8 cellular contexts compared by ENCODE assay signal in genomic region chr11:74748211-74749126, GRCh38. TPM values are rescaled to one million over a fixed set of nuclear protein-coding genes. Genes with fewer than 3 reads are reported as not detected.
DNase-seq lines count a peak whose midpoint lies in the region; ATAC-seq, FAIRE-seq and TF ChIP-seq lines count a peak whose summit lies in the region.

Gene RNF169 (plus strand): TSS chr11:74748849. CDS start chr11:74748881, 32 bp downstream.

- intact Hi-C loops in body of pancreas (cut with DNase I) = no loop called here
- intact Hi-C loops in gastrocnemius medialis (cut with DNase I; ENCODE audit: low total_unique reads) = loop anchor here (5.0 kb wide), 2 partner anchors 156 to 351 kb away; partner anchors contain the start of genes PGM2L1 and POLD3

- in situ Hi-C loops in gastrocnemius medialis (cut with MboI; ENCODE audit: low sequenced_read_pairs in 4 of 4) = loop anchor here in 2 of 4 donors (25.0 kb wide), 1 partner anchor 286 kb away; the partner anchor contains the start of gene KCNE3 (in 2 of the 2)

- no peaks in the 10 kb centered on the region for H3K27me3 ChIP-seq in body of pancreas
- H3K27me3 ChIP-seq in iPS DF 6.9 (ENCODE audit: control insufficient read depth, insufficient read depth, low read length) = no peaks in the 10 kb centered on the region
- H3K27me3 ChIP-seq in gastrocnemius medialis = no peaks in the 10 kb centered on the region

- H3K9me3 ChIP-seq in body of pancreas = no peaks in the 10 kb centered on the region
- H3K9me3 ChIP-seq in iPS DF 6.9 (ENCODE audit: control insufficient read depth, insufficient read depth, low read length) = no peaks in the 10 kb centered on the region
- no peaks in the 10 kb centered on the region for H3K9me3 ChIP-seq in gastrocnemius medialis

- H3K36me3 ChIP-seq in body of pancreas (replicated peaks in 1 of 2; ENCODE audit: insufficient read depth in 1 of 2, low read depth in 2 of 2) (no peaks in the 10 kb centered on the region), iPS DF 6.9 (ENCODE audit: control insufficient read depth, insufficient read depth, low read length) (no peaks in the 10 kb centered on the region; the same call in 1 of the 2 replicates), gastrocnemius medialis (no peaks in the 10 kb centered on the region)

- peak within 1 kb of the TSS; percentile 78 for H3K27ac ChIP-seq in 22Rv1
- peak within 1 kb of the TSS; percentile 84 to 96 (median 94) for H3K27ac ChIP-seq in body of pancreas
- no peak within 1 kb of the TSS for H3K27ac ChIP-seq in iPS DF 6.9 (ENCODE audit: low read length)
- peak within 1 kb of the TSS; percentile 82 to 93 (median 87) for H3K27ac ChIP-seq in gastrocnemius medialis

- peak; percentile 85 for FAIRE-seq in TTC549 (lab: Jason Lieb, UNC)

- ATAC-seq in GM18520 (IDR thresholded peaks at IDR 0.05; ENCODE audit: unreplicated experiment) (peak; percentile 93), HG03064 (IDR thresholded peaks at IDR 0.05; ENCODE audit: low read depth, unreplicated experiment) (peak; percentile 95), body of pancreas (peak; percentile 100), gastrocnemius medialis (peak; percentile 99)

- TF ChIP-seq POLR2A in body of pancreas (IDR thresholded peaks at IDR 0.05) = peak; percentile 69 to 91 (median 81)
- TF ChIP-seq POLR2A in gastrocnemius medialis (IDR thresholded peaks at IDR 0.05) = peak; percentile 51 to 69

- DNase-seq in NCI-H2107 treated with DMSO at 0.1 percent for 48 hours (lab: John Stamatoyannopoulos, UW; ENCODE audit: unreplicated experiment) (peak; percentile 91), body of pancreas (peak; percentile 94 to 98 (median 96)), iPS DF 6.9 (ENCODE audit: low read depth, low spot score) (no peak), gastrocnemius medialis (peak; percentile 93 to 94)

- TF ChIP-seq CTCF in 22Rv1 (IDR thresholded peaks at IDR 0.05) (no peak), body of pancreas (IDR thresholded peaks at IDR 0.05) (no peak), gastrocnemius medialis (IDR thresholded peaks at IDR 0.05 in 4 of 5, conservative IDR thresholded peaks at IDR 0.05 in 1 of 5) (no peak)

- peaks cover 32% of the 10 kb centered on the region for H3K4me1 ChIP-seq in body of pancreas
- H3K4me1 ChIP-seq in iPS DF 6.9 (ENCODE audit: control insufficient read depth, insufficient read depth, low read length) = peaks cover 4% of the 10 kb centered on the region; the same call in 1 of the 2 replicates
- H3K4me1 ChIP-seq in gastrocnemius medialis = peaks cover 14 to 23% of the 10 kb centered on the region in 2 donors

- 0 to 2% methylated on average over 13 to 40 of the region's 47 CpGs for WGBS in body of pancreas, 2 donors
- no CpG with 5 or more reads among the region's 47 CpGs for WGBS in iPS DF 6.9 (ENCODE audit: insufficient coverage, insufficient read length)

- H3K4me3 ChIP-seq in body of pancreas = peak within 1 kb of the TSS in 1 of 2 donors; percentile 37
- H3K4me3 ChIP-seq in iPS DF 6.9 (ENCODE audit: low read length) = peak within 1 kb of the TSS; percentile 77; the same call in 1 of the 2 replicates
- H3K4me3 ChIP-seq in gastrocnemius medialis = peak within 1 kb of the TSS; percentile 65 to 84 (median 72)

RNA-seq across cellular contexts. Expression of gene RNF169, which starts in this region (rescaled TPM):
- total RNA-seq in body of pancreas (10 to 100 TPM; 10.2 to 15.0 TPM), gastrocnemius medialis (10 to 100 TPM; 17.1 to 25.2 (median 21.0) TPM)
